Comparison of ENCODE assay signal across 1 cellular context in the genomic region with DNA sequence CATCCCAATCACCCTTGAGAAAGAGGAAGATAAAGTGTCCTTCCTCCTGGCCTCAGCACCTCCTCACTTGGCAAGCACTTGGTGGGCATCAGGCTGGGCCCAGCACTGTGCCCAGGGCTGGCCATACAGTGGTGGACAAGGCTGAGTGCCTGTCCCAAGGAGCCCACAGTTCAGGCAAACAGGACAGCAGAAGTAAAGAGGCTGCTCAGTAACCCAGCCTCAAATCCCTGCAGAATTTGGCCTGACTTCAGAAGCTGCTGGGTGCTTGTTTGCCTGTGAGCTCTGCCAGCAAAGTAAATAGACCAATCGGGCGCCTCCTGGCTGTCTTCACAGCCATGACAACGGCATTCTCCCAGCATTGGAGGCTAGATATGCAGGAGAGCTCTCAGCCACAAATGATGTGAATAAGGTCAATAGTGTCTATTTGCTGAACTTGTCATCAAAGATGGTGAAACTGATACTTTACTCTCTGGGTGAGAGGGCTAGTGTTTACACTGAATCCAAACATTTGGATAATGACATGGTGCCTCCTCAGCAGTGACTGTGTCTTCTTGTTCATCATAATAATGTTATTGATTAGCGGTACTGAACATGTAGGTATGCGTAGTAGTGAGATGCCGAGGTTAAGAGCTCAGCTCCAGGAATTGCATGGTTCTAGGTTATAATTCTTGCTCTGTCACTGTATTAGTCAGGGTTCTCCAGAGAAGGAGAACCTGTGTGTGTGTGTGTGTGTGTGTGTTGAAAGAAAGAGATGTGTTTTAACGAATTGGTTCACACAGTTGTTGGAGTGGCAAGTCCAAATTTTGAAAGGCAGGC.
TF ChIP-seq lines count a peak whose summit lies in the region.

No MANE protein-coding gene starts in this region.

TF ChIP-seq in H1, 55 proteins besides CTCF, POLR2A, EP300 and RAD21:
- TF ChIP-seq CHD1 (IDR thresholded peaks at IDR 0.05; ENCODE audit: low read depth, low read length) = no peak
- no peak for TF ChIP-seq JUN (IDR thresholded peaks at IDR 0.05; ENCODE audit: low read depth, low read length)
- TF ChIP-seq CHD7 (IDR thresholded peaks at IDR 0.05; ENCODE audit: insufficient replicate concordance, low read length) = no peak
- TF ChIP-seq PHF8 (conservative IDR thresholded peaks at IDR 0.05; ENCODE audit: low read depth, low read length) = no peak
- no peak for TF ChIP-seq BACH1 (IDR thresholded peaks at IDR 0.05; ENCODE audit: low read length)
- no peak for TF ChIP-seq SRF (IDR thresholded peaks at IDR 0.05; ENCODE audit: low read depth, low read length)
- TF ChIP-seq BRCA1 (IDR thresholded peaks at IDR 0.05; ENCODE audit: low read depth, low read length) = no peak
- TF ChIP-seq CBX8 (IDR thresholded peaks at IDR 0.05; ENCODE audit: borderline replicate concordance, low read depth, low read length) = no peak
TF ChIP-seq in H1: peak in this region for 0.
